19 cellular contexts compared by ENCODE assay signal in genomic region chr11:88345949-88346348, GRCh38. TPM values are rescaled to one million over a fixed set of nuclear protein-coding genes. Genes with fewer than 3 reads are reported as not detected.
DNase-seq lines count a peak whose midpoint lies in the region; ATAC-seq and TF ChIP-seq lines count a peak whose summit lies in the region.
"Had no signal": no experiment of that assay in that cellular context is flagged by ENCODE, and none has a peak within 500 bp of the region (broad histone marks: within the 10 kb centered on the region; RNA-seq: fewer than 3 reads in every experiment).

No MANE protein-coding gene starts in this region.

- no peak overlapping the region for H3K9ac ChIP-seq in mammary epithelial cell (ENCODE audit: insufficient read depth, low read length)

- no peak for DNase-seq in mammary epithelial cell
- no peak for DNase-seq in osteoblast (ENCODE audit: insufficient read length, low spot score, missing footprints)
- DNase-seq in RPMI8226: no peak
- no peak for DNase-seq in activated CD4-positive, alpha-beta T cell treated with anti-CD3 and anti-CD28 coated beads for 1 hour
- no peak for DNase-seq in iPS-NIHi7 (ENCODE audit: extremely low spot score)
- DNase-seq: CD4-positive, CD25-positive, alpha-beta regulatory T cell; COR-L47; DMS 273 treated with DMSO at 0.1 percent for 48 hours; DND-41; H7; NCI-H1417; NCI-H187; NCI-H446 treated with DMSO at 0.1 percent for 48 hours; NCI-H526 treated with DMSO at 0.1 percent for 48 hours had no signal

- intact Hi-C loops in mammary epithelial cell (cut with micrococcal nuclease): no loop called here

- in situ Hi-C loops in mammary epithelial cell (cut with MboI; ENCODE audit: low sequenced_read_pairs in 2 of 2): no loop called here

- no peaks in the 10 kb centered on the region for H3K27me3 ChIP-seq in mammary epithelial cell (ENCODE audit: insufficient read depth, low read length)
- H3K27me3 ChIP-seq in osteoblast (ENCODE audit: insufficient read depth, low read length): no peaks in the 10 kb centered on the region

- no peak overlapping the region for H2AFZ ChIP-seq in mammary epithelial cell (ENCODE audit: low read depth, low read length)
- no peak overlapping the region for H2AFZ ChIP-seq in osteoblast (ENCODE audit: low read length)

- peak overlapping the region; percentile 3 for H3K4me2 ChIP-seq in mammary epithelial cell (ENCODE audit: insufficient read depth, low read depth, low read length)
- no peak overlapping the region for H3K4me2 ChIP-seq in osteoblast (ENCODE audit: insufficient read depth, low read length)

- dilution Hi-C loops in mammary epithelial cell (cut with HindIII; ENCODE audit: low sequenced_read_pairs): no loop called here

- H3K9me3 ChIP-seq in mammary epithelial cell (replicated peaks; ENCODE audit: insufficient read depth, low read length): no peaks in the 10 kb centered on the region
- no peaks in the 10 kb centered on the region for H3K9me3 ChIP-seq in osteoblast (ENCODE audit: low read depth, low read length)

- H4K20me1 ChIP-seq in mammary epithelial cell (ENCODE audit: insufficient read depth, low read length): no peaks in the 10 kb centered on the region
- H4K20me1 ChIP-seq in osteoblast (ENCODE audit: insufficient read depth, low read length): no peaks in the 10 kb centered on the region

- H3K27ac ChIP-seq in mammary epithelial cell (ENCODE audit: insufficient read depth, low read depth, low read length): peak overlapping the region; percentile 45
- H3K27ac ChIP-seq in osteoblast (ENCODE audit: low read depth, low read length): peak overlapping the region; percentile 21
- H3K27ac ChIP-seq: RWPE1 had no signal

- TF ChIP-seq CTCF in mammary epithelial cell (conservative IDR thresholded peaks at IDR 0.05 in 1 of 2, IDR thresholded peaks at IDR 0.05 in 1 of 2; ENCODE audit: extremely low read depth in 1 of 2, insufficient read depth in 1 of 2, low read depth in 1 of 2, low read length in 2 of 2) (no peak), osteoblast (IDR thresholded peaks at IDR 0.05; ENCODE audit: extremely low read depth, low read depth, low read length) (no peak)

- ATAC-seq in GM18511 (IDR thresholded peaks at IDR 0.05; ENCODE audit: unreplicated experiment) (peak; percentile 40), GM19463 (IDR thresholded peaks at IDR 0.05; ENCODE audit: unreplicated experiment) (peak; percentile 34)
- ATAC-seq: SK-N-SH treated with all-trans-retinoic acid at 6 μM for 48 hours, T-cell had no signal

- 92% methylated on average over 1 of the region's 1 CpG for WGBS in mammary epithelial cell (ENCODE audit: low coverage, missing lambda C conversion rate)

- H3K79me2 ChIP-seq in mammary epithelial cell (ENCODE audit: insufficient read depth, low read length): no peaks in the 10 kb centered on the region
- H3K79me2 ChIP-seq in osteoblast (ENCODE audit: insufficient read depth, low read length): no peaks in the 10 kb centered on the region

- BruUV-seq in mammary epithelial cell (replicated peaks; lab: Mats Ljungman, UMichigan): no TSS peak

- CTCF ChIA-PET in mammary epithelial cell (lab: Charles Lee; ENCODE audit: low non-redundant PET): no interaction called here

- H3K4me1 ChIP-seq in mammary epithelial cell (ENCODE audit: insufficient read depth, low read length) (peaks cover 17% of the 10 kb centered on the region), osteoblast (ENCODE audit: insufficient read depth, low read length) (peaks cover 11% of the 10 kb centered on the region)

- H3K4me3 ChIP-seq in mammary epithelial cell (replicated peaks in 1 of 3; ENCODE audit: insufficient read depth in 1 of 3, low read depth in 2 of 3, low read length in 3 of 3) (no peak overlapping the region), osteoblast (ENCODE audit: insufficient read depth, low read length) (no peak overlapping the region)

- H3K36me3 ChIP-seq in mammary epithelial cell (ENCODE audit: insufficient read depth, low read length) (no peaks in the 10 kb centered on the region), osteoblast (ENCODE audit: insufficient read depth, low read length) (no peaks in the 10 kb centered on the region)

RNA-seq across cellular contexts. Expression of gene CTSC, which starts 8.4 kb away (rescaled TPM):
- total RNA-seq in mammary epithelial cell (100 to 1,000 TPM; 192 to 609 TPM), osteoblast (23.5 and 25.9 TPM in 2 replicates)
- polyA plus RNA-seq in mammary epithelial cell: 776 TPM
- 436 TPM for polyA minus RNA-seq in mammary epithelial cell
